ENCODE assay signal across 15 cellular contexts in the genomic region with DNA sequence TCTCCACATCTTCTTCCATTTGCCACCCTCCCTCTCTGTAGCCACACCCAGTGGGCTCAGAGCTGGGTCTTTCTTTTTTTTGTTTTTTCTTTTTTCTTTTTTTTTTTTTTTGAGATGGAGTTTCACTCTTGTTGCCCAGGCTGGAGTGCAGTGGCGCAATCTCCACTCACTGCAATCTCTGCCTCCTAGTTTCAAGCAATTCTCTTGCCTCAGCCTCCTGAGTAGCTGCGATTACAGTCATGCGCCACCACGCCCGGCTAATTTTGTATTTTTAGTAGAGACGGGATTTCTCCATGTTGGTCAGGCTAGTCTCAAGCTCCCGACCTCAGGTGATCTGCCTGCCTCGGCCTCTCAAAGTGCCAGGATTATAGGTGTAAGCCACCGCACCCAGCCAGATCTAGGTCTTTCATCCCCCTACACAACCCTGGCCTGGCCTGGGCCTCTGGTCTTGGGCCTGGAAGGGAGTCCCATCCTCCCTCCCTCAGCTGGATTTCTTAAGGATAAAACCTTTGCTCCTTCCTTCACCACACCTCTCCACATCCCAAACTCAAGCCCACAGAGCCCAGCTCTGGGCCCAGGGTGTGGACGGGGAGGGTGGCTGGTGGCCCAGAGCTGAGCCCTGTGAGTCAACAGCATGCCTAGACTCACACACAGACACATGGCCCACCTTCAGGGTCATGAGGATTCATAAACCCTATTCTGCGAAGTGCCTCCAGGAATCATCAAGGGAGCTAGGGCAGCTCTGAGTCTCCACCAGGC. TPM values are rescaled to one million over a fixed set of nuclear protein-coding genes. Genes with fewer than 3 reads are reported as not detected.
"Had no signal": no experiment of that assay in that cellular context is flagged by ENCODE, and none has a peak within 500 bp of the region (broad histone marks: within the 10 kb centered on the region; RNA-seq: fewer than 3 reads in every experiment).

No MANE protein-coding gene starts in this region.

- H3K4me3 ChIP-seq: breast epithelium, gastrocnemius medialis, heart right ventricle, tibial artery had no signal

- H3K9me3 Mint-ChIP-seq: activated CD4-positive, alpha-beta T cell treated with anti-CD3 and anti-CD28 coated beads, Interleukin-2, amount 10 ng/mL, durations not matched to agents 7 days and 5 days; activated naive CD8-positive, alpha-beta T cell treated with anti-CD3 and anti-CD28 coated beads, Interleukin-2, amount 50 U/mL, for 24 hours; naive B cell; stimulated activated naive B cell treated with anti-CD40 and anti-IgM and Interleukin-4, amounts not matched to agents 10 μg/mL and 1 μg/mL and 100 μg/mL, for 72 hours had no signal

- H3K27ac ChIP-seq: breast epithelium, gastrocnemius medialis, heart right ventricle, tibial artery had no signal

- DNase-seq: activated CD4-positive, alpha-beta T cell treated with anti-CD3 and anti-CD28 coated beads, Interleukin-2, amount 10 ng/mL, durations not matched to agents 7 days and 5 days; activated naive CD4-positive, alpha-beta T cell treated with Interleukin-2 at 50 U/mL for 16 hours; activated naive CD8-positive, alpha-beta T cell treated with anti-CD3 and anti-CD28 coated beads, Interleukin-2, amount 50 U/mL, for 24 hours; aorta; gastrocnemius medialis; heart right ventricle; left colon; naive B cell; retina; stimulated activated CD4-positive, alpha-beta T cell treated with anti-CD3 and anti-CD28 coated beads, Interleukin-2, amount 100 ng/mL, for 48 hours; stimulated activated naive B cell treated with anti-CD40 and anti-IgM and Interleukin-4, amounts not matched to agents 10 μg/mL and 1 μg/mL and 100 μg/mL, for 72 hours; T-helper 2 cell; tibial artery had no signal

- H3K9me3 ChIP-seq: breast epithelium, gastrocnemius medialis, heart right ventricle, tibial artery had no signal

- ATAC-seq: activated naive CD8-positive, alpha-beta T cell treated with anti-CD3 and anti-CD28 coated beads, Interleukin-2, amount 50 U/mL, for 24 hours; gastrocnemius medialis; heart right ventricle; left colon; stimulated activated naive B cell treated with anti-CD40 and anti-IgM and Interleukin-4, amounts not matched to agents 10 μg/mL and 1 μg/mL and 100 μg/mL, for 72 hours had no signal

- H3K4me1 Mint-ChIP-seq: activated CD4-positive, alpha-beta T cell treated with anti-CD3 and anti-CD28 coated beads, Interleukin-2, amount 10 ng/mL, durations not matched to agents 7 days and 5 days; activated naive CD8-positive, alpha-beta T cell treated with anti-CD3 and anti-CD28 coated beads, Interleukin-2, amount 50 U/mL, for 24 hours; naive B cell had no signal

- H3K27ac Mint-ChIP-seq: activated CD4-positive, alpha-beta T cell treated with anti-CD3 and anti-CD28 coated beads, Interleukin-2, amount 10 ng/mL, durations not matched to agents 7 days and 5 days; activated naive CD8-positive, alpha-beta T cell treated with anti-CD3 and anti-CD28 coated beads, Interleukin-2, amount 50 U/mL, for 24 hours; naive B cell; stimulated activated naive B cell treated with anti-CD40 and anti-IgM and Interleukin-4, amounts not matched to agents 10 μg/mL and 1 μg/mL and 100 μg/mL, for 72 hours had no signal

- H3K4me1 ChIP-seq: breast epithelium, gastrocnemius medialis, tibial artery had no signal

- H3K27me3 ChIP-seq: breast epithelium, gastrocnemius medialis, heart right ventricle, tibial artery had no signal

- H3K36me3 ChIP-seq: breast epithelium, gastrocnemius medialis, heart right ventricle, tibial artery had no signal

- H3K36me3 Mint-ChIP-seq: naive B cell; stimulated activated naive B cell treated with anti-CD40 and anti-IgM and Interleukin-4, amounts not matched to agents 10 μg/mL and 1 μg/mL and 100 μg/mL, for 72 hours had no signal

- H3K4me3 Mint-ChIP-seq: activated CD4-positive, alpha-beta T cell treated with anti-CD3 and anti-CD28 coated beads, Interleukin-2, amount 10 ng/mL, durations not matched to agents 7 days and 5 days; activated naive CD8-positive, alpha-beta T cell treated with anti-CD3 and anti-CD28 coated beads, Interleukin-2, amount 50 U/mL, for 24 hours; naive B cell; stimulated activated naive B cell treated with anti-CD40 and anti-IgM and Interleukin-4, amounts not matched to agents 10 μg/mL and 1 μg/mL and 100 μg/mL, for 72 hours had no signal

RNA-seq across cellular contexts. Expression of a gene that starts 18.8 kb away (rescaled TPM):
- total RNA-seq: activated CD4-positive, alpha-beta T cell treated with anti-CD3 and anti-CD28 coated beads, Interleukin-2, amount 10 ng/mL, durations not matched to agents 7 days and 5 days; gastrocnemius medialis; mononuclear cell had no signal
- polyA plus RNA-seq: aorta had no signal
